ENCODE assay signal across 1 cellular context in genomic region chr6:43308990-43309477, GRCh38.
TF ChIP-seq lines count a peak whose summit lies in the region.

No MANE protein-coding gene starts in this region.

TF ChIP-seq in K562, 482 proteins besides CTCF, POLR2A, EP300 and RAD21 (continued from another document):
- TF ChIP-seq BCOR (IDR thresholded peaks at IDR 0.05) (0 out of 2 replicates have a peak, but pooled peaks have one; percentile 19), L3MBTL2 (IDR thresholded peaks at IDR 0.05) (0 out of 2 replicates have a peak, but pooled peaks have one; percentile 33), ID3 (CRISPR knock-in tag; IDR thresholded peaks at IDR 0.05) (no peak), ID3 (tag; IDR thresholded peaks at IDR 0.05) (0 out of 2 replicates have a peak, but pooled peaks have one; percentile 20), NRF1 (conservative IDR thresholded peaks at IDR 0.05 in 1 of 2, IDR thresholded peaks at IDR 0.05 in 1 of 2) (0 out of 4 replicates have a peak, but pooled peaks of 1 of the 2 experiments have one; percentile 10), CCNT2 (IDR thresholded peaks at IDR 0.05; ENCODE audit: borderline replicate concordance, extremely low read depth, insufficient read length, low read depth, low read length) (no peak)
